20 cellular contexts compared by ENCODE assay signal in the genomic region with DNA sequence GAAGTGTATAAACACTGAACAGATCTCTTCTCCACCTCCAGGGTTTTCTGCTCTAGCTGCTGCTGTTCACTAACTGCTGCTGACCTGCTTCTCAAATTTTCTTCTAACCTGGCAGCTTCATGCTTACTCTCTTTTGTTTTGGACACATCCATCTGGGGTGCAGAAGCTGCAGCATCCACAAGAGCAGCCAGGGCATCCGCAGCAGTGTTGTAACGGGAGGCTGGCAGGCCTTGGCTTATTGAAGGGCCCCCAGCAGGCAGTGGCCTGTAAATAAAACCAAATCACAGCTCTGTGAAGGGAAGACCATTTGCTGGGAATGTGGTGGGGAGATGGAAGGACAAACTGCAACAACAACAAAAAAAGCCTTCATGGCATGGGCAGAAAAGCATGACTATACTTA.
"Had no signal": no experiment of that assay in that cellular context is flagged by ENCODE, and none has a peak within 500 bp of the region (broad histone marks: within the 10 kb centered on the region; RNA-seq: fewer than 3 reads in every experiment).

No MANE protein-coding gene starts in this region.

- H3K9me3 ChIP-seq: colonic mucosa, gastrocnemius medialis, lower lobe of right lung, prostate gland, right atrium auricular region, testis, upper lobe of left lung had no signal

- H3K4me3 ChIP-seq: colonic mucosa, gastrocnemius medialis, lower lobe of right lung, neural progenitor cell, prostate gland, right atrium auricular region, SK-N-MC, testis, upper lobe of left lung had no signal

- H3K4me1 Mint-ChIP-seq: neural progenitor cell; stimulated activated naive CD8-positive, alpha-beta T cell treated with anti-CD3 and anti-CD28 coated beads, Interleukin-15, amount 100 ng/mL, for 72 hours had no signal

- H3K27me3 ChIP-seq: colonic mucosa, gastrocnemius medialis, neural progenitor cell, right atrium auricular region, testis, upper lobe of left lung had no signal

- H3K9me3 Mint-ChIP-seq: activated CD4-positive, alpha-beta T cell treated with anti-CD3 and anti-CD28 coated beads, Interleukin-2, amount 10 ng/mL, durations not matched to agents 24 days and 14 days; activated T-cell treated with anti-CD3 and anti-CD28 coated beads, Interleukin-2, amount 50 U/mL, for 4 hours; neural progenitor cell; stimulated activated naive CD8-positive, alpha-beta T cell treated with anti-CD3 and anti-CD28 coated beads, Interleukin-15, amount 100 ng/mL, for 72 hours had no signal

- ATAC-seq: activated T-cell treated with anti-CD3 and anti-CD28 coated beads, Interleukin-2, amount 50 U/mL, for 4 hours; gastrocnemius medialis; lower lobe of right lung; stimulated activated naive CD8-positive, alpha-beta T cell treated with anti-CD3 and anti-CD28 coated beads, Interleukin-15, amount 100 ng/mL, for 72 hours had no signal

- H3K27ac ChIP-seq: colonic mucosa, gastrocnemius medialis, lower lobe of right lung, neural progenitor cell, prostate gland, right atrium auricular region, SK-N-MC, testis, upper lobe of left lung had no signal

- H3K27ac Mint-ChIP-seq: activated CD4-positive, alpha-beta T cell treated with anti-CD3 and anti-CD28 coated beads, Interleukin-2, amount 10 ng/mL, durations not matched to agents 24 days and 14 days; neural progenitor cell had no signal

- DNase-seq: activated CD4-positive, alpha-beta T cell treated with anti-CD3 and anti-CD28 coated beads, Interleukin-2, amount 10 ng/mL, durations not matched to agents 24 days and 14 days; activated CD4-positive, CD25-positive, alpha-beta regulatory T cell; activated CD8-positive, alpha-beta memory T cell treated with anti-CD3 and anti-CD28 coated beads, Interleukin-2, amount 50 U/mL, for 4 hours; activated effector memory CD4-positive, alpha-beta T cell treated with Interleukin-2 at 50 U/mL for 16 hours; activated naive CD4-positive, alpha-beta T cell treated with anti-CD3 and anti-CD28 coated beads, Interleukin-2, amount 50 U/mL, for 16 hours; activated T-cell treated with anti-CD3 and anti-CD28 coated beads, Interleukin-2, amount 50 U/mL, for 4 hours; colonic mucosa; gastrocnemius medialis; head of caudate nucleus; lower lobe of right lung; midbrain; stimulated activated CD4-positive, alpha-beta T cell treated with anti-CD3 and anti-CD28 coated beads, Interleukin-2, amount 100 ng/mL, for 24 hours; stimulated activated naive CD8-positive, alpha-beta T cell treated with anti-CD3 and anti-CD28 coated beads, Interleukin-15, amount 100 ng/mL, for 72 hours; T1000; testis; upper lobe of left lung had no signal

- H3K4me2 ChIP-seq: neural progenitor cell had no signal

- H3K9ac ChIP-seq: neural progenitor cell had no signal

- H3K4me3 Mint-ChIP-seq: activated CD4-positive, alpha-beta T cell treated with anti-CD3 and anti-CD28 coated beads, Interleukin-2, amount 10 ng/mL, durations not matched to agents 24 days and 14 days; activated T-cell treated with anti-CD3 and anti-CD28 coated beads, Interleukin-2, amount 50 U/mL, for 4 hours; neural progenitor cell; stimulated activated naive CD8-positive, alpha-beta T cell treated with anti-CD3 and anti-CD28 coated beads, Interleukin-15, amount 100 ng/mL, for 72 hours had no signal

- H2AFZ ChIP-seq: neural progenitor cell had no signal

- H3K27me3 Mint-ChIP-seq: activated CD4-positive, alpha-beta T cell treated with anti-CD3 and anti-CD28 coated beads, Interleukin-2, amount 10 ng/mL, durations not matched to agents 24 days and 14 days; stimulated activated naive CD8-positive, alpha-beta T cell treated with anti-CD3 and anti-CD28 coated beads, Interleukin-15, amount 100 ng/mL, for 72 hours had no signal

- H3K4me1 ChIP-seq: colonic mucosa, gastrocnemius medialis, lower lobe of right lung, neural progenitor cell, prostate gland, right atrium auricular region, testis, upper lobe of left lung had no signal
